ENCODE assay signal across 8 cellular contexts in genomic region chr9:128275198-128276007, GRCh38. TPM values are rescaled to one million over a fixed set of nuclear protein-coding genes. Genes with fewer than 3 reads are reported as not detected.
DNase-seq lines count a peak whose midpoint lies in the region; TF ChIP-seq lines count a peak whose summit lies in the region.

GOLGA2 (minus strand) TSS chr9:128276007; CDS start chr9:128275976, 31 bp downstream.

- H3K4me1 ChIP-seq in MM.1S (ENCODE audit: low read length) (peaks cover 5% of the 10 kb centered on the region; the same call in 1 of the 2 replicates), iPS-20b (ENCODE audit: insufficient read depth, low read length) (peaks cover 4% of the 10 kb centered on the region; the same call in 1 of the 2 replicates), skeletal muscle tissue (ENCODE audit: control insufficient read depth in 3 of 3, insufficient read depth in 3 of 3, low read length in 3 of 3) (peaks cover 25 to 30% (median 28%) of the 10 kb centered on the region in 3 donors)

- TF ChIP-seq CTCF in MM.1S (IDR thresholded peaks at IDR 0.05; ENCODE audit: low read length) (no peak), brain microvascular endothelial cell (IDR thresholded peaks at IDR 0.05; ENCODE audit: low read depth, low read length, missing control alignments) (no peak)

- DNase-seq in activated naive CD4-positive, alpha-beta T cell treated with anti-CD3 and anti-CD28 coated beads for 36 hours = no peak
- no peak for DNase-seq in activated naive CD4-positive, alpha-beta T cell treated with Interleukin-2 at 50 U/mL for 16 hours
- DNase-seq in HCEC 1CT (peak; percentile 34), MM.1S (no peak), brain microvascular endothelial cell (peak; percentile 54), MV-4-11 (lab: John Stamatoyannopoulos, UW) (no peak)

- H3K36me3 Mint-ChIP-seq in activated naive CD4-positive, alpha-beta T cell treated with anti-CD3 and anti-CD28 coated beads for 36 hours (ENCODE audit: low read depth) = peaks cover 12% of the 10 kb centered on the region

- H3K4me3 ChIP-seq in MM.1S (ENCODE audit: low read length) = peak within 1 kb of the TSS; percentile 93
- peak within 1 kb of the TSS; percentile 95 for H3K4me3 ChIP-seq in brain microvascular endothelial cell (ENCODE audit: low read depth, low read length)
- H3K4me3 ChIP-seq in iPS-20b (ENCODE audit: low read length) = peak within 1 kb of the TSS; percentile 92
- H3K4me3 ChIP-seq in skeletal muscle tissue (ENCODE audit: low read length in 3 of 3) = peak within 1 kb of the TSS; percentile 92 to 95 (median 92)

- H2AFZ ChIP-seq in MM.1S (ENCODE audit: low read length) = peak within 1 kb of the TSS; percentile 90

- H4K20me1 ChIP-seq in MM.1S (ENCODE audit: insufficient read depth, low read length) = no peaks in the 10 kb centered on the region

- H3K9ac ChIP-seq in MM.1S (ENCODE audit: low read length) (peak within 1 kb of the TSS; percentile 91), iPS-20b (ENCODE audit: low read depth, low read length) (peak within 1 kb of the TSS; percentile 94), skeletal muscle tissue (ENCODE audit: low read depth in 1 of 3, low read length in 3 of 3) (peak within 1 kb of the TSS; percentile 92 to 98 (median 94))

- H3K4me2 ChIP-seq in MM.1S (ENCODE audit: low read depth, low read length) = peak within 1 kb of the TSS; percentile 91

- no peaks in the 10 kb centered on the region for H3K27me3 ChIP-seq in MM.1S (replicated peaks; ENCODE audit: insufficient read depth, low read length)
- H3K27me3 ChIP-seq in brain microvascular endothelial cell (replicated peaks) = no peaks in the 10 kb centered on the region
- H3K27me3 ChIP-seq in iPS-20b (ENCODE audit: insufficient read depth, low read length) = no peaks in the 10 kb centered on the region
- no peaks in the 10 kb centered on the region for H3K27me3 ChIP-seq in skeletal muscle tissue (ENCODE audit: control insufficient read depth in 3 of 3, insufficient read depth in 3 of 3, low read length in 3 of 3)

- H3K9me3 Mint-ChIP-seq in activated naive CD4-positive, alpha-beta T cell treated with anti-CD3 and anti-CD28 coated beads for 36 hours = no peaks in the 10 kb centered on the region

- H3K4me3 Mint-ChIP-seq in activated naive CD4-positive, alpha-beta T cell treated with anti-CD3 and anti-CD28 coated beads for 36 hours = peak within 1 kb of the TSS; percentile 94

- peaks cover 25% of the 10 kb centered on the region for H3K79me2 ChIP-seq in MM.1S (ENCODE audit: low read length)

- peak within 1 kb of the TSS; percentile 86 for H3K27ac Mint-ChIP-seq in activated naive CD4-positive, alpha-beta T cell treated with anti-CD3 and anti-CD28 coated beads for 36 hours

- peaks cover 32% of the 10 kb centered on the region for H3K4me1 Mint-ChIP-seq in activated naive CD4-positive, alpha-beta T cell treated with anti-CD3 and anti-CD28 coated beads for 36 hours (ENCODE audit: low read depth)

- H3K9me3 ChIP-seq in MM.1S (replicated peaks; ENCODE audit: insufficient read depth, low read length) (no peaks in the 10 kb centered on the region), iPS-20b (ENCODE audit: insufficient read depth, low read depth, low read length) (no peaks in the 10 kb centered on the region), skeletal muscle tissue (ENCODE audit: control insufficient read depth in 3 of 3, low read length in 3 of 3) (no peaks in the 10 kb centered on the region)

- H3K27me3 Mint-ChIP-seq in activated naive CD4-positive, alpha-beta T cell treated with anti-CD3 and anti-CD28 coated beads for 36 hours (ENCODE audit: low read depth) = no peaks in the 10 kb centered on the region

- H3K36me3 ChIP-seq in MM.1S (replicated peaks; ENCODE audit: insufficient read depth, low read length) = no peaks in the 10 kb centered on the region
- H3K36me3 ChIP-seq in brain microvascular endothelial cell (replicated peaks) = peaks cover 31% of the 10 kb centered on the region
- peaks cover 24% of the 10 kb centered on the region for H3K36me3 ChIP-seq in iPS-20b (ENCODE audit: insufficient read depth, low read depth, low read length)
- H3K36me3 ChIP-seq in skeletal muscle tissue (ENCODE audit: control insufficient read depth in 3 of 3, insufficient read depth in 3 of 3, low read length in 3 of 3) = peaks cover 14 to 19% (median 18%) of the 10 kb centered on the region in 3 donors

- intact Hi-C loops in activated naive CD4-positive, alpha-beta T cell treated with anti-CD3 and anti-CD28 coated beads for 36 hours (cut with micrococcal nuclease) = loop anchor here (1.0 to 5.0 kb wide), 9 partner anchors 25 to 449 kb away; partner anchors contain the start of genes CIZ1, COQ4, SPTAN1 and TRUB2

- no peaks in the 10 kb centered on the region for H3K9me2 ChIP-seq in MM.1S (replicated peaks; ENCODE audit: insufficient read depth, low read length)

- H3K27ac ChIP-seq in MM.1S (ENCODE audit: low read length) (peak within 1 kb of the TSS; percentile 19; the same call in 1 of the 2 replicates), brain microvascular endothelial cell (peak within 1 kb of the TSS; percentile 98), iPS-20b (ENCODE audit: low read length) (peak within 1 kb of the TSS; percentile 86), skeletal muscle tissue (ENCODE audit: low read depth, low read length) (peak within 1 kb of the TSS; percentile 85)

- in situ Hi-C loops in brain microvascular endothelial cell (cut with HindIII; ENCODE audit: low pct_ligation_motif_present, low sequenced_read_pairs) = no loop called here

- no peaks in the 10 kb centered on the region; the same call in 1 of the 2 replicates for H3F3A ChIP-seq in MM.1S (ENCODE audit: insufficient read depth, low read length)

- CTCF ChIA-PET in activated naive CD4-positive, alpha-beta T cell treated with anti-CD3 and anti-CD28 coated beads for 36 hours (lab: Charles Lee) = interaction anchor here (0.8 to 1.2 kb wide), 2 partner anchors 20 to 66 kb away, joined by 3 to 4 read pairs; no protein-coding TSS in a partner anchor

RNA-seq across cellular contexts. Expression of gene GOLGA2, which starts in this region (rescaled TPM):
- total RNA-seq in activated naive CD4-positive, alpha-beta T cell treated with anti-CD3 and anti-CD28 coated beads for 36 hours = 10 to 100 TPM; 33.3 to 34.4 TPM
- 85.1 TPM for total RNA-seq in skeletal muscle tissue

Comparison
In these comparisons a context has a peak if more than half of its experiments do, and no peak if none do; other contexts are left out.
1. DNase-seq: peak in HCEC 1CT (single experiment) and brain microvascular endothelial cell (single experiment); none in activated naive CD4-positive, alpha-beta T cell treated with anti-CD3 and anti-CD28 coated beads for 36 hours (single experiment), activated naive CD4-positive, alpha-beta T cell treated with Interleukin-2 at 50 U/mL for 16 hours (single experiment), MM.1S (single experiment) and MV-4-11 (single experiment).
2. H3K27ac ChIP-seq: peak in every context shown above with its lines; median percentile 98 in brain microvascular endothelial cell; 86 in iPS-20b; 85 in skeletal muscle tissue; 19 in MM.1S.
3. Peak in every context shown above with its lines, with median percentiles within 50 percentile points of each other: H3K4me3 ChIP-seq and H3K9ac ChIP-seq.